Comparison of ENCODE assay signal across 7 cellular contexts in genomic region chr13:49690990-49691886, GRCh38.
DNase-seq lines count a peak whose midpoint lies in the region; ATAC-seq, FAIRE-seq and TF ChIP-seq lines count a peak whose summit lies in the region.

Gene EBPL, minus strand, starts transcription at chr13:49691486. Its CDS starts 62 bp downstream, at chr13:49691424.

- peak; percentile 96 for FAIRE-seq in GM18507 (lab: Jason Lieb, UNC)

- H3K4me3 ChIP-seq in retinal pigment epithelial cell (ENCODE audit: low read length), result peak within 1 kb of the TSS; percentile 78

- DNase-seq in GM18507 (ENCODE audit: extremely low spot score, insufficient read length, low read depth) (peak; percentile 88), NCI-H187 (lab: John Stamatoyannopoulos, UW) (peak; percentile 65 to 86), T1000 (lab: John Stamatoyannopoulos, UW) (peak; percentile 30), astrocyte of the hippocampus (ENCODE audit: low read depth, low spot score) (peak; percentile 97), hypothalamus (lab: John Stamatoyannopoulos, UW) (peak in 50 of 51 donors; percentile 33 to 90 (median 72)), retinal pigment epithelial cell (ENCODE audit: low read depth) (peak; percentile 59)

- peak; percentile 91 for ATAC-seq in HG02938 (IDR thresholded peaks at IDR 0.05; ENCODE audit: unreplicated experiment)

- no peak for TF ChIP-seq CTCF in retinal pigment epithelial cell (conservative IDR thresholded peaks at IDR 0.05; ENCODE audit: low read depth, low read length)

Comparison
In these comparisons a context has a peak if more than half of its experiments do, and no peak if none do; other contexts are left out.
1. Peak in every context shown above with its lines: DNase-seq, ATAC-seq and H3K4me3 ChIP-seq.
2. DNase-seq: peak in every context shown above with its lines; median percentile 97 in astrocyte of the hippocampus; 88 in GM18507; 76 in NCI-H187; 72 in hypothalamus; 59 in retinal pigment epithelial cell; 30 in T1000.